In the genomic region with DNA sequence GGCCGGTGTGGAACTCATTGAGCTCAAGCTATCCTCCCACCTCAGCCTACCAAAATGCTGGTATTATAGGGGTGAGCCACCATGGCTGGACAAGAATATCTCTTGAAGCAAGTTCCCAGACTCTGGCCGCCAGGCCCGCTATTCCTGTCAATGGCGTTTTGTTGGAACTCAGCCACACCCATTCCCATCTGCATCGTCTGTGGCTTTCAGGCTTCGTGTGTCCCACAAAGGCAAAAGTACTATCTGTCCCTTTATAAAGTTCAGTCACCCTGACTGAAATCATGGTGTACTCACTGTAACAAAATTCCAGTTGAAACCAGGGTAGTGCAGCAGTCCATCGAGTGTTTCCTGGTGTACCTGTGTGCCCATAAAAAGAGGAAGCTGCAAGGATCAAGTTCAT, we compare ENCODE assay signal across 19 cellular contexts.
DNase-seq lines count a peak whose midpoint lies in the region; ATAC-seq and TF ChIP-seq lines count a peak whose summit lies in the region.
"Had no signal": no experiment of that assay in that cellular context is flagged by ENCODE, and none has a peak within 500 bp of the region (broad histone marks: within the 10 kb centered on the region; RNA-seq: fewer than 3 reads in every experiment).

No MANE protein-coding gene starts in this region.

- H4K20me1 ChIP-seq in IMR-90 (ENCODE audit: insufficient read depth, low read length) = peaks cover 87% of the 10 kb centered on the region

- H3K9ac ChIP-seq in IMR-90 (ENCODE audit: low read depth, low read length) (no peak overlapping the region), endodermal cell (ENCODE audit: extremely low read depth, low read length, poor library complexity, severe bottlenecking) (no peak overlapping the region)

- intact Hi-C loops in IMR-90 (cut with micrococcal nuclease) = no loop called here
- intact Hi-C loops in posterior vena cava (cut with DNase I) = no loop called here

- no peak for TF ChIP-seq RAD21 in IMR-90 (IDR thresholded peaks at IDR 0.05; ENCODE audit: low read length)

- no peak overlapping the region for H3K18ac ChIP-seq in IMR-90 (ENCODE audit: low read depth, low read length)

- peaks cover 77% of the 10 kb centered on the region for H3K36me3 ChIP-seq in IMR-90 (ENCODE audit: control insufficient read depth, insufficient read depth, low read length)
- H3K36me3 ChIP-seq in endodermal cell (ENCODE audit: control insufficient read depth, insufficient read depth, low read length) = peaks cover 68% of the 10 kb centered on the region

- H2BK20ac ChIP-seq in IMR-90 (ENCODE audit: low read depth, low read length) = peak overlapping the region; percentile 60; the same call in 1 of the 2 replicates

- H3K27ac ChIP-seq in IMR-90 (ENCODE audit: insufficient read depth, low read length) = no peak overlapping the region
- H3K27ac ChIP-seq in endodermal cell (ENCODE audit: low read depth, low read length) = no peak overlapping the region
- H3K27ac ChIP-seq: WERI-Rb-1 had no signal

- no peak overlapping the region for H3K27ac Mint-ChIP-seq in endodermal cell

- H4K5ac ChIP-seq in IMR-90 (ENCODE audit: low read depth, low read length) = no peak overlapping the region; the same call in 1 of the 2 replicates

- no peaks in the 10 kb centered on the region for H3K9me3 Mint-ChIP-seq in endodermal cell

- peak overlapping the region; percentile 73; the same call in 1 of the 2 replicates for H3K14ac ChIP-seq in IMR-90 (replicated peaks; ENCODE audit: low read depth, low read length)

- H2BK5ac ChIP-seq in IMR-90 (ENCODE audit: low read depth, low read length, poor library complexity, severe bottlenecking) = no peak overlapping the region

- TF ChIP-seq POLR2A in IMR-90 (IDR thresholded peaks at IDR 0.05; ENCODE audit: low read depth, low read length) = 0 out of 2 replicates have a peak, but pooled peaks have one; percentile 9

- no peak for TF ChIP-seq CTCF in IMR-90 (conservative IDR thresholded peaks at IDR 0.05; ENCODE audit: low read depth, low read length)
- TF ChIP-seq CTCF in endodermal cell (conservative IDR thresholded peaks at IDR 0.05) = no peak

- peak; percentile 14 for DNase-seq in AG08395 (ENCODE audit: low spot score)
- DNase-seq in IMR-90 = no peak
- DNase-seq in endodermal cell = peak; percentile 20
- peak; percentile 64 for DNase-seq in mesenteric fat pad (ENCODE audit: low spot score)
- DNase-seq in NCI-H128 (lab: John Stamatoyannopoulos, UW; ENCODE audit: unreplicated experiment) = no peak
- DNase-seq in NCI-H2081 treated with DMSO at 0.1 percent for 48 hours (lab: John Stamatoyannopoulos, UW) = no peak
- no peak for DNase-seq in posterior vena cava (ENCODE audit: low spot score)
- DNase-seq: activated gamma-delta T cell; Caco-2; cortex of kidney; glutamatergic neuron; islet precursor cell; NCI-H1105 treated with DMSO at 0.1 percent for 48 hours; NCI-H524 treated with DMSO at 0.1 percent for 48 hours; stimulated activated CD4-positive, alpha-beta T cell treated with anti-CD3 and anti-CD28 coated beads, Interleukin-15, amount 100 ng/mL, for 24 hours; SW 1271; WERI-Rb-1 had no signal

- H3K36me3 Mint-ChIP-seq in endodermal cell (ENCODE audit: low read depth) = peaks cover 78% of the 10 kb centered on the region

- peaks cover 37 to 80% of the 10 kb centered on the region in 2 experiments for H3K79me1 ChIP-seq in IMR-90 (ENCODE audit: low read depth in 1 of 2, low read length in 2 of 2)

- peaks cover 20% of the 10 kb centered on the region for H3K4me1 ChIP-seq in IMR-90 (ENCODE audit: control insufficient read depth, insufficient read depth, low read length)
- no peaks in the 10 kb centered on the region for H3K4me1 ChIP-seq in endodermal cell (ENCODE audit: control insufficient read depth, insufficient read depth, low read length)
- H3K4me1 ChIP-seq: Caco-2 had no signal

- dilution Hi-C loops in IMR-90 (cut with HindIII; ENCODE audit: low sequenced_read_pairs, unreplicated experiment) = no loop called here

- H3K27me3 Mint-ChIP-seq in endodermal cell (ENCODE audit: insufficient read depth) = no peaks in the 10 kb centered on the region

- POLR2A ChIA-PET in IMR-90 (lab: Charles Lee; ENCODE audit: unreplicated experiment) = no interaction called here

- H3K4me2 ChIP-seq in IMR-90 (ENCODE audit: low read depth, low read length) = no peak overlapping the region

- no peak overlapping the region for H2BK15ac ChIP-seq in IMR-90 (ENCODE audit: low read depth, low read length)

- 0 out of 2 replicates have a peak overlapping the region, but pooled peaks have one; percentile 55 for H3K23ac ChIP-seq in IMR-90 (ENCODE audit: low read depth, low read length)

- BruUV-seq in IMR-90 (replicated peaks; lab: Mats Ljungman, UMichigan) = no TSS peak

- H2AK9ac ChIP-seq in IMR-90 (replicated peaks; ENCODE audit: low read depth, low read length, poor library complexity) = no peak overlapping the region

- peak overlapping the region; percentile 9 to 26; a peak in 1 of 4 replicates for H4K8ac ChIP-seq in IMR-90 (ENCODE audit: low read depth in 2 of 2, low read length in 2 of 2)

- H2BK120ac ChIP-seq in IMR-90 (ENCODE audit: low read depth, low read length) = no peak overlapping the region

- H2AFZ ChIP-seq in IMR-90 (replicated peaks; ENCODE audit: low read length, poor library complexity) = no peak overlapping the region

- no peaks in the 10 kb centered on the region for H3K4me1 Mint-ChIP-seq in endodermal cell

- CTCF ChIA-PET in IMR-90 (lab: Yijun Ruan, JAX) = interaction anchor here (0.6 kb wide), 2 partner anchors 197 to 282 kb away, joined by 3 to 6 read pairs; no protein-coding TSS in a partner anchor

- H3K27me3 ChIP-seq in IMR-90 (ENCODE audit: control insufficient read depth, insufficient read depth, low read length) = no peaks in the 10 kb centered on the region
- H3K27me3 ChIP-seq in endodermal cell (ENCODE audit: control insufficient read depth, insufficient read depth, low read length, poor library complexity, severe bottlenecking) = no peaks in the 10 kb centered on the region

- no peak overlapping the region for H3K56ac ChIP-seq in IMR-90 (ENCODE audit: extremely low read depth, insufficient read depth, low read length)

- in situ Hi-C loops in IMR-90 (cut with MboI; ENCODE audit: low sequenced_read_pairs) = no loop called here

- no peak overlapping the region for H3K4me3 Mint-ChIP-seq in endodermal cell

- ATAC-seq in IMR-90 (ENCODE audit: low read depth) = no peak
- no peak for ATAC-seq in GM21367 (IDR thresholded peaks at IDR 0.05; ENCODE audit: unreplicated experiment)
- ATAC-seq: K562 had no signal

- 0 out of 2 replicates have a peak overlapping the region, but pooled peaks have one; percentile 14 for H4K91ac ChIP-seq in IMR-90 (ENCODE audit: insufficient read depth, low read depth, low read length)

- H3K4me3 ChIP-seq in IMR-90 (ENCODE audit: insufficient read depth, low read depth, low read length) (no peak overlapping the region), endodermal cell (ENCODE audit: low read length) (no peak overlapping the region)
- H3K4me3 ChIP-seq: K562 had no signal

- peaks cover 45% of the 10 kb centered on the region for H3K9me1 ChIP-seq in IMR-90 (ENCODE audit: insufficient read depth, low read length)

- WGBS in IMR-90 (ENCODE audit: extremely low coverage in 2 of 2, insufficient read length in 1 of 2), 2 experiments = 67% methylated on average over 6 of the region's 7 CpGs; no CpG with 5 or more reads in 1 of the 2 experiments
- WGBS in endodermal cell (ENCODE audit: insufficient coverage in 1 of 2, insufficient read length in 1 of 2), 2 experiments = 96 to 98% methylated on average over 6 to 7 of the region's 7 CpGs

- peak overlapping the region; percentile 63 for H3K4ac ChIP-seq in IMR-90 (ENCODE audit: low read depth, low read length)

- H3K9me3 ChIP-seq in IMR-90 (ENCODE audit: control insufficient read depth, insufficient read depth, low read length) = no peaks in the 10 kb centered on the region
- H3K9me3 ChIP-seq in endodermal cell (ENCODE audit: control insufficient read depth, low read length) = no peaks in the 10 kb centered on the region
- H3K9me3 ChIP-seq: Caco-2 had no signal

- H2AK5ac ChIP-seq in IMR-90 (ENCODE audit: low read depth, low read length) = no peak overlapping the region

TF ChIP-seq in IMR-90, 13 proteins besides CTCF, POLR2A, EP300 and RAD21:
- no peak for TF ChIP-seq CEBPB (IDR thresholded peaks at IDR 0.05; ENCODE audit: low read depth, low read length)
- TF ChIP-seq RCOR1 (IDR thresholded peaks at IDR 0.05; ENCODE audit: insufficient replicate concordance, low read length) = no peak
- TF ChIP-seq FOS (IDR thresholded peaks at IDR 0.05; ENCODE audit: low read depth, low read length) = no peak
- no peak for TF ChIP-seq MAFK (IDR thresholded peaks at IDR 0.05; ENCODE audit: low read depth, low read length)

Comparison
In these comparisons a context has a peak if more than half of its experiments do, and no peak if none do; other contexts are left out.
1. DNase-seq: peak in AG08395 (single experiment), endodermal cell (single experiment) and mesenteric fat pad (single experiment); none in IMR-90 (single experiment), NCI-H128 (single experiment), NCI-H2081 treated with DMSO at 0.1 percent for 48 hours (single experiment) and posterior vena cava (single experiment).